26 cellular contexts compared by ENCODE assay signal in genomic region chr5:64340293-64340692, GRCh38.
"Had no signal": no experiment of that assay in that cellular context is flagged by ENCODE, and none has a peak within 500 bp of the region (broad histone marks: within the 10 kb centered on the region; RNA-seq: fewer than 3 reads in every experiment).

No MANE protein-coding gene starts in this region.

- H3K4me3 ChIP-seq: hepatocyte, left lung, lower lobe of right lung, mucosa of descending colon, ovary, right atrium auricular region, right lobe of liver, smooth muscle cell, tibial nerve, upper lobe of left lung, vagina had no signal

- H3K27ac ChIP-seq: hepatocyte, left lung, lower lobe of right lung, ovary, right atrium auricular region, right lobe of liver, tibial nerve, upper lobe of left lung, vagina had no signal

- H3K4me1 ChIP-seq: left lung, lower lobe of right lung, right atrium auricular region, right lobe of liver, tibial nerve, upper lobe of left lung, vagina had no signal

- H3K36me3 Mint-ChIP-seq: naive thymus-derived CD4-positive, alpha-beta T cell; natural killer cell treated with Interleukin-12 subunit alpha and Interleukin-12 subunit beta and Interleukin-15 and Interleukin-18, amount 100 ng/mL, for 72 hours; stimulated activated memory B cell treated with anti-CD40 and anti-IgM and Interleukin-4, amounts not matched to agents 10 μg/mL and 1 μg/mL and 100 μg/mL, for 72 hours had no signal

- H3K27me3 ChIP-seq: hepatocyte, left lung, ovary, right atrium auricular region, right lobe of liver, tibial nerve, upper lobe of left lung, vagina had no signal

- H3K4me1 Mint-ChIP-seq: naive thymus-derived CD4-positive, alpha-beta T cell; stimulated activated memory B cell treated with anti-CD40 and anti-IgM and Interleukin-4, amounts not matched to agents 10 μg/mL and 1 μg/mL and 100 μg/mL, for 72 hours; stimulated activated naive CD8-positive, alpha-beta T cell treated with anti-CD3 and anti-CD28 coated beads, Interleukin-15, amount 100 ng/mL, for 72 hours had no signal

- H3K36me3 ChIP-seq: left lung, lower lobe of right lung, ovary, right atrium auricular region, right lobe of liver, tibial nerve, upper lobe of left lung, vagina had no signal

- H3K27ac Mint-ChIP-seq: naive thymus-derived CD4-positive, alpha-beta T cell; natural killer cell treated with Interleukin-12 subunit alpha and Interleukin-12 subunit beta and Interleukin-15 and Interleukin-18, amount 100 ng/mL, for 72 hours; progenitor cell of endocrine pancreas; stimulated activated memory B cell treated with anti-CD40 and anti-IgM and Interleukin-4, amounts not matched to agents 10 μg/mL and 1 μg/mL and 100 μg/mL, for 72 hours; stimulated activated naive CD8-positive, alpha-beta T cell treated with anti-CD3 and anti-CD28 coated beads, Interleukin-15, amount 100 ng/mL, for 72 hours had no signal

- ATAC-seq: left colon; left lung; lower lobe of right lung; mucosa of descending colon; naive thymus-derived CD4-positive, alpha-beta T cell; natural killer cell treated with Interleukin-12 subunit alpha and Interleukin-12 subunit beta and Interleukin-15 and Interleukin-18, amount 100 ng/mL, for 72 hours; right lobe of liver; stimulated activated memory B cell treated with anti-CD40 and anti-IgM and Interleukin-4, amounts not matched to agents 10 μg/mL and 1 μg/mL and 100 μg/mL, for 72 hours; stimulated activated naive CD8-positive, alpha-beta T cell treated with anti-CD3 and anti-CD28 coated beads, Interleukin-15, amount 100 ng/mL, for 72 hours had no signal

- H3K4me3 Mint-ChIP-seq: naive thymus-derived CD4-positive, alpha-beta T cell; natural killer cell treated with Interleukin-12 subunit alpha and Interleukin-12 subunit beta and Interleukin-15 and Interleukin-18, amount 100 ng/mL, for 72 hours; stimulated activated memory B cell treated with anti-CD40 and anti-IgM and Interleukin-4, amounts not matched to agents 10 μg/mL and 1 μg/mL and 100 μg/mL, for 72 hours; stimulated activated naive CD8-positive, alpha-beta T cell treated with anti-CD3 and anti-CD28 coated beads, Interleukin-15, amount 100 ng/mL, for 72 hours had no signal

- DNase-seq: kidney; left colon; left lung; lower lobe of right lung; mesendoderm; midbrain; mucosa of descending colon; naive thymus-derived CD4-positive, alpha-beta T cell; ovary; right lobe of liver; stimulated activated CD4-positive, alpha-beta T cell treated with anti-CD3 and anti-CD28 coated beads, Interleukin-1b, Interleukin-23, amount 100 ng/mL, for 48 hours; stimulated activated CD4-positive, alpha-beta T cell treated with anti-CD3 and anti-CD28 coated beads, Interleukin-2, amount 100 ng/mL, for 48 hours; stimulated activated CD4-positive, alpha-beta T cell treated with anti-CD3 and anti-CD28 coated beads, Interleukin-4, amount 100 ng/mL, for 4 hours; stimulated activated CD8-positive, alpha-beta memory T cell treated with anti-CD3 and anti-CD28 coated beads, Interleukin-4, amount 100 ng/mL, for 48 hours; stimulated activated naive CD4-positive, alpha-beta T cell treated with Interleukin-2 at 50 U/mL for 16 hours; stimulated activated naive CD8-positive, alpha-beta T cell treated with anti-CD3 and anti-CD28 coated beads, Interleukin-15, amount 100 ng/mL, for 72 hours; substantia nigra; upper lobe of left lung had no signal

- H3K27me3 Mint-ChIP-seq: naive thymus-derived CD4-positive, alpha-beta T cell; natural killer cell treated with Interleukin-12 subunit alpha and Interleukin-12 subunit beta and Interleukin-15 and Interleukin-18, amount 100 ng/mL, for 72 hours; progenitor cell of endocrine pancreas; stimulated activated memory B cell treated with anti-CD40 and anti-IgM and Interleukin-4, amounts not matched to agents 10 μg/mL and 1 μg/mL and 100 μg/mL, for 72 hours; stimulated activated naive CD8-positive, alpha-beta T cell treated with anti-CD3 and anti-CD28 coated beads, Interleukin-15, amount 100 ng/mL, for 72 hours had no signal

- H3K9me3 ChIP-seq: ovary, right lobe of liver, upper lobe of left lung, vagina had no signal
